ENCODE assay signal across 1 cellular context in genomic region chr11:73914284-73914683, GRCh38.
A peak's percentile ranks its signal among the peaks of the same experiment; 100 is the strongest.
TF ChIP-seq lines count a peak whose summit lies in the region.

No MANE protein-coding gene starts in this region.

TF ChIP-seq in GM12878, 131 proteins besides CTCF, POLR2A, EP300 and RAD21:
- TF ChIP-seq, protein P1, sequence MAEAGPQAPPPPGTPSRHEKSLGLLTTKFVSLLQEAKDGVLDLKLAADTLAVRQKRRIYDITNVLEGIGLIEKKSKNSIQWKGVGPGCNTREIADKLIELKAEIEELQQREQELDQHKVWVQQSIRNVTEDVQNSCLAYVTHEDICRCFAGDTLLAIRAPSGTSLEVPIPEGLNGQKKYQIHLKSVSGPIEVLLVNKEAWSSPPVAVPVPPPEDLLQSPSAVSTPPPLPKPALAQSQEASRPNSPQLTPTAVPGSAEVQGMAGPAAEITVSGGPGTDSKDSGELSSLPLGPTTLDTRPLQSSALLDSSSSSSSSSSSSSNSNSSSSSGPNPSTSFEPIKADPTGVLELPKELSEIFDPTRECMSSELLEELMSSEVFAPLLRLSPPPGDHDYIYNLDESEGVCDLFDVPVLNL (IDR thresholded peaks at IDR 0.05; ENCODE audit: low read depth, low read length): no peak
- TF ChIP-seq, protein P2, sequence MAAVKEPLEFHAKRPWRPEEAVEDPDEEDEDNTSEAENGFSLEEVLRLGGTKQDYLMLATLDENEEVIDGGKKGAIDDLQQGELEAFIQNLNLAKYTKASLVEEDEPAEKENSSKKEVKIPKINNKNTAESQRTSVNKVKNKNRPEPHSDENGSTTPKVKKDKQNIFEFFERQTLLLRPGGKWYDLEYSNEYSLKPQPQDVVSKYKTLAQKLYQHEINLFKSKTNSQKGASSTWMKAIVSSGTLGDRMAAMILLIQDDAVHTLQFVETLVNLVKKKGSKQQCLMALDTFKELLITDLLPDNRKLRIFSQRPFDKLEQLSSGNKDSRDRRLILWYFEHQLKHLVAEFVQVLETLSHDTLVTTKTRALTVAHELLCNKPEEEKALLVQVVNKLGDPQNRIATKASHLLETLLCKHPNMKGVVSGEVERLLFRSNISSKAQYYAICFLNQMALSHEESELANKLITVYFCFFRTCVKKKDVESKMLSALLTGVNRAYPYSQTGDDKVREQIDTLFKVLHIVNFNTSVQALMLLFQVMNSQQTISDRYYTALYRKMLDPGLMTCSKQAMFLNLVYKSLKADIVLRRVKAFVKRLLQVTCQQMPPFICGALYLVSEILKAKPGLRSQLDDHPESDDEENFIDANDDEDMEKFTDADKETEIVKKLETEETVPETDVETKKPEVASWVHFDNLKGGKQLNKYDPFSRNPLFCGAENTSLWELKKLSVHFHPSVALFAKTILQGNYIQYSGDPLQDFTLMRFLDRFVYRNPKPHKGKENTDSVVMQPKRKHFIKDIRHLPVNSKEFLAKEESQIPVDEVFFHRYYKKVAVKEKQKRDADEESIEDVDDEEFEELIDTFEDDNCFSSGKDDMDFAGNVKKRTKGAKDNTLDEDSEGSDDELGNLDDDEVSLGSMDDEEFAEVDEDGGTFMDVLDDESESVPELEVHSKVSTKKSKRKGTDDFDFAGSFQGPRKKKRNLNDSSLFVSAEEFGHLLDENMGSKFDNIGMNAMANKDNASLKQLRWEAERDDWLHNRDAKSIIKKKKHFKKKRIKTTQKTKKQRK (IDR thresholded peaks at IDR 0.05; ENCODE audit: low read depth, low read length): no peak
- TF ChIP-seq NR2C1 (IDR thresholded peaks at IDR 0.05) (0 out of 2 replicates have a peak, but pooled peaks have one; percentile 21), HDAC6 (IDR thresholded peaks at IDR 0.05; ENCODE audit: unreplicated experiment) (no peak)
